8 cellular contexts compared by ENCODE assay signal in the genomic region with DNA sequence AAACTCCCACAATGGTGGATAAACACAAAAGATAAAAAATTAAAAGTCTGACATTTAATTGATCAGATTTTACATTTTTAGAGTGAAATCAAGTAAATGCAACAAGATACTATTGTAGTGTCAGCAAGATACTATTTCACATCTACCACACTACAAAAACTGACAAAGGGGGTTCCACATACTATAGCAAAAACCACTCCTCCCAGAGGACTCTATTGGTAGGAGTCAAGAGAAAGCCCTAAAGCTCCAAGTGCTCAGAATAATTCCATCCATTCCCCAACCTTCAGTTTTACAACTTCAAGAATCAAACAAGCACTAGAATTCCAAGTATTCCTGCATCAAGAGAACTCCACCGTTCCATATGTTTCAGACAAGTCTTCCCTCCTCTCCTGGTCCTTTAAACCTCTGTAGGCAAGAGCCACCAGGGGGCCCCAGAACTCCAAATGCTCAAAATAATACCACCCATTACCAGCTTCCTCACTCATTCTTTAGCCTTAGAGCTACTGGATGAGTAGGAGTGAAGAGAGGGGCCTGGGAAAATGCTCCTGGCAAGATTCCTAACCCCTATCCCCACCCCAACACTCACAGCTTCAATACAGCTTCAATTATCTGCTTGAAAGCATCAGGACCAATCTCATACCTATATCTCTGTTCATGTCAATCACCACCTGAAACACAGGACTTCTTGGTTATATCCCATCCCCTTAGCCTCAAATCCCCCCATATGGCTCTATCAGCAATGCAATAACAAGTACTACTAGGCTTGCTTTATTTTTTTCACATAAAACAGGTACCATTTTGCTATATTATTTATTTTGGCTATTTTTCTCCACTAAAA. TPM values are rescaled to one million over a fixed set of nuclear protein-coding genes. Genes with fewer than 3 reads are reported as not detected.
DNase-seq lines count a peak whose midpoint lies in the region; ATAC-seq and TF ChIP-seq lines count a peak whose summit lies in the region.

No MANE protein-coding gene starts in this region.

- ATAC-seq in GM21786 (IDR thresholded peaks at IDR 0.05; ENCODE audit: unreplicated experiment) = peak; percentile 55
- ATAC-seq in memory B cell (ENCODE audit: low read depth) = peak; percentile 75
- no peak for ATAC-seq in HG03159 (IDR thresholded peaks at IDR 0.05; ENCODE audit: unreplicated experiment)

- H3K4me3 ChIP-seq in tibial nerve = no peak overlapping the region

- DNase-seq in DMS53 treated with DMSO at 0.1 percent for 48 hours (lab: John Stamatoyannopoulos, UW; ENCODE audit: unreplicated experiment) (peak; percentile 24), NCI-H1092 treated with DMSO at 0.1 percent for 48 hours (lab: John Stamatoyannopoulos, UW) (peak; percentile 61), dermis blood vessel endothelial cell (peak; percentile 75), memory B cell (ENCODE audit: low spot score in 2 of 2) (peak; percentile 44 to 47), tibial nerve (ENCODE audit: low spot score in 2 of 2) (peak in 1 of 2 donors; percentile 49)

- no peaks in the 10 kb centered on the region for H3K9me3 Mint-ChIP-seq in memory B cell

- TF ChIP-seq CTCF in VCaP (conservative IDR thresholded peaks at IDR 0.05) (peak; percentile 87), tibial nerve (IDR thresholded peaks at IDR 0.05) (peak; percentile 35 to 59 (median 54))

- no peak overlapping the region for H3K4me3 Mint-ChIP-seq in memory B cell

- H3K27ac Mint-ChIP-seq in memory B cell = peak overlapping the region; percentile 29

- no peaks in the 10 kb centered on the region for H3K27me3 ChIP-seq in tibial nerve

- TF ChIP-seq EP300 in tibial nerve (IDR thresholded peaks at IDR 0.05) = no peak

- no peak for TF ChIP-seq POLR2A in tibial nerve (IDR thresholded peaks at IDR 0.05)

- H3K36me3 ChIP-seq in tibial nerve = peaks cover 0 to 62% (median 3%) of the 10 kb centered on the region in 3 donors

- no peaks in the 10 kb centered on the region for H3K9me3 ChIP-seq in tibial nerve

- no peaks in the 10 kb centered on the region for H3K27me3 Mint-ChIP-seq in memory B cell

- H3K27ac ChIP-seq in VCaP (no peak overlapping the region), tibial nerve (no peak overlapping the region)

- peaks cover 8% of the 10 kb centered on the region for H3K36me3 Mint-ChIP-seq in memory B cell

- whole genome bisulfite sequencing in tibial nerve, 2 donors = 15 to 18% methylated on average over 1 of the region's 1 CpG

- H3K4me1 Mint-ChIP-seq in memory B cell = peaks cover 15% of the 10 kb centered on the region

- H3K4me1 ChIP-seq in tibial nerve = peaks cover 0 to 20% (median 4%) of the 10 kb centered on the region in 4 donors

RNA-seq across cellular contexts. Expression of gene TOR1AIP2, which starts 9.9 kb away (rescaled TPM):
- total RNA-seq in dermis blood vessel endothelial cell (114 and 160 TPM in 2 replicates), tibial nerve (10 to 100 TPM; 55.7 to 77.5 (median 59.0) TPM)

RNA-seq across cellular contexts. Expression of gene TOR1AIP1, which starts 14.4 kb away (rescaled TPM):
- 36.4 and 48.3 TPM in 2 replicates for total RNA-seq in dermis blood vessel endothelial cell
- total RNA-seq in tibial nerve = 10 to 100 TPM; 43.5 to 85.9 (median 60.1) TPM
